In genomic region chr4:148778980-148779675, GRCh38 we compare ENCODE assay signal across 22 cellular contexts.
DNase-seq lines count a peak whose midpoint lies in the region; ATAC-seq and TF ChIP-seq lines count a peak whose summit lies in the region.
"Had no signal": no experiment of that assay in that cellular context is flagged by ENCODE, and none has a peak within 500 bp of the region (broad histone marks: within the 10 kb centered on the region; RNA-seq: fewer than 3 reads in every experiment).

No MANE protein-coding gene starts in this region.

- intact Hi-C loops in mucosa of descending colon (cut with DNase I, micrococcal nuclease) (no loop called here), A673 (cut with micrococcal nuclease; ENCODE audit: unreplicated experiment) (no loop called here)

- CTCF ChIA-PET in A673 (lab: Charles Lee), result no interaction called here

- H3K9me3 ChIP-seq in mucosa of descending colon, result no peaks in the 10 kb centered on the region
- H3K9me3 ChIP-seq in A673 (ENCODE audit: low read depth, low read length, poor library complexity, severe bottlenecking), result no peaks in the 10 kb centered on the region
- H3K9me3 ChIP-seq: HAP-1, SK-N-SH had no signal

- TF ChIP-seq CTCF in AG10803 (conservative IDR thresholded peaks at IDR 0.05; ENCODE audit: low read length) (no peak), choroid plexus epithelial cell (conservative IDR thresholded peaks at IDR 0.05; ENCODE audit: low read depth, low read length) (no peak), mucosa of descending colon (IDR thresholded peaks at IDR 0.05) (no peak), brain microvascular endothelial cell (IDR thresholded peaks at IDR 0.05; ENCODE audit: low read depth, low read length, missing control alignments) (no peak), A673 (conservative IDR thresholded peaks at IDR 0.05; ENCODE audit: low read depth, low read length) (no peak)

- H3K4me1 ChIP-seq in mucosa of descending colon (ENCODE audit: low read depth) (peaks cover 3% of the 10 kb centered on the region), A673 (ENCODE audit: insufficient read depth, low read length, poor library complexity, severe bottlenecking) (no peaks in the 10 kb centered on the region)
- H3K4me1 ChIP-seq: HAP-1 had no signal

- H3K27me3 ChIP-seq in brain microvascular endothelial cell (replicated peaks) (no peaks in the 10 kb centered on the region), A673 (replicated peaks; ENCODE audit: insufficient read depth, low read depth, low read length, poor library complexity) (no peaks in the 10 kb centered on the region)

- POLR2A ChIA-PET in A673 (lab: Charles Lee; ENCODE audit: low non-redundant PET), result no interaction called here

- H3K4me3 ChIP-seq in AG10803 (ENCODE audit: low read length) (no peak overlapping the region), choroid plexus epithelial cell (ENCODE audit: low read depth, low read length) (no peak overlapping the region), mucosa of descending colon (no peak overlapping the region), brain microvascular endothelial cell (ENCODE audit: low read depth, low read length) (no peak overlapping the region), A673 (ENCODE audit: low read depth, low read length, poor library complexity, severe bottlenecking) (no peak overlapping the region)
- H3K4me3 ChIP-seq: HAP-1 had no signal

- in situ Hi-C loops in brain microvascular endothelial cell (cut with HindIII; ENCODE audit: low pct_ligation_motif_present, low sequenced_read_pairs), result no loop called here

- H3K36me3 ChIP-seq in mucosa of descending colon (ENCODE audit: low read depth) (no peaks in the 10 kb centered on the region), brain microvascular endothelial cell (replicated peaks) (no peaks in the 10 kb centered on the region), A673 (ENCODE audit: insufficient read depth, low read length, poor library complexity, severe bottlenecking) (no peaks in the 10 kb centered on the region)
- H3K36me3 ChIP-seq: HAP-1 had no signal

- ATAC-seq in mucosa of descending colon, result peak; percentile 22

- peak; percentile 9 for DNase-seq in AG10803 (ENCODE audit: low read depth)
- peak; percentile 53 for DNase-seq in NCI-H226
- peak; percentile 31 for DNase-seq in choroid plexus epithelial cell (ENCODE audit: low read depth)
- no peak for DNase-seq in mucosa of descending colon
- no peak for DNase-seq in brain microvascular endothelial cell
- DNase-seq in NCI-H187 (lab: John Stamatoyannopoulos, UW), result no peak
- DNase-seq in stimulated activated CD4-positive, alpha-beta T cell treated with anti-CD3 and anti-CD28 coated beads, Interleukin-4, amount 100 ng/mL, for 4 hours, result no peak
- DNase-seq in A673 (ENCODE audit: low spot score), result no peak
- DNase-seq: ACHN, AML-193, DMS 273 treated with DMSO at 0.1 percent for 48 hours, DND-41, Kasumi-1, NCI-H1105 treated with DMSO at 0.1 percent for 48 hours, NCI-H1694, NCI-H510A treated with DMSO at 0.1 percent for 48 hours, NCI-H774, OCI-M1, RPMI8226, SHP77 treated with DMSO at 0.1 percent for 48 hours, SK-N-SH had no signal

- H3K27ac ChIP-seq in brain microvascular endothelial cell (no peak overlapping the region), A673 (ENCODE audit: low read depth, low read length, poor library complexity, severe bottlenecking) (no peak overlapping the region)

- BruUV-seq in A673 (replicated peaks; lab: Mats Ljungman, UMichigan), result no TSS peak

Comparison
In these comparisons a context has a peak if more than half of its experiments do, and no peak if none do; other contexts are left out.
1. DNase-seq: peak in AG10803 (single experiment), NCI-H226 (single experiment) and choroid plexus epithelial cell (single experiment); none in mucosa of descending colon (0 of 3), brain microvascular endothelial cell (single experiment), NCI-H187 (0 of 2), stimulated activated CD4-positive, alpha-beta T cell treated with anti-CD3 and anti-CD28 coated beads, Interleukin-4, amount 100 ng/mL, for 4 hours (0 of 2) and A673 (single experiment).